9 cellular contexts compared by ENCODE assay signal in genomic region chr21:36699546-36700294, GRCh38. TPM values are rescaled to one million over a fixed set of nuclear protein-coding genes. Genes with fewer than 3 reads are reported as not detected.
DNase-seq lines count a peak whose midpoint lies in the region; ATAC-seq, FAIRE-seq and TF ChIP-seq lines count a peak whose summit lies in the region.
"Had no signal": no experiment of that assay in that cellular context is flagged by ENCODE, and none has a peak within 500 bp of the region (broad histone marks: within the 10 kb centered on the region; RNA-seq: fewer than 3 reads in every experiment).

No MANE protein-coding gene starts in this region.

- H3K4me3 ChIP-seq in BLaER1, result peak overlapping the region; percentile 65
- peak overlapping the region; percentile 73 for H3K4me3 ChIP-seq in HEK293 (ENCODE audit: low read depth, low read length)
- H3K4me3 ChIP-seq in K562, result no peak overlapping the region
- no peak overlapping the region for H3K4me3 ChIP-seq in Karpas-422 (ENCODE audit: low read length)

- 14% methylated on average over 57 of the region's 67 CpGs for WGBS in K562 (ENCODE audit: insufficient coverage, low coverage, missing lambda C conversion rate)

- H3K9me2 ChIP-seq in Karpas-422 (replicated peaks; ENCODE audit: insufficient read depth, low read length), result no peaks in the 10 kb centered on the region

- peaks cover 29% of the 10 kb centered on the region for H3K4me1 Mint-ChIP-seq in nephron progenitor cell

- peaks cover 99% of the 10 kb centered on the region for H3K27me3 Mint-ChIP-seq in nephron progenitor cell (ENCODE audit: low read depth, poor library complexity)

- H3K27me3 ChIP-seq in BLaER1 (peaks cover 100% of the 10 kb centered on the region), K562 (ENCODE audit: control insufficient read depth in 2 of 2, insufficient read depth in 2 of 2, low read length in 2 of 2) (peaks cover 75 to 95% of the 10 kb centered on the region in 2 experiments), Karpas-422 (ENCODE audit: low read length) (no peaks in the 10 kb centered on the region)

- H3K9me3 Mint-ChIP-seq in nephron progenitor cell, result no peaks in the 10 kb centered on the region

- no peak for DNase-seq in K562 (ENCODE audit: extremely low read depth in 1 of 4, low spot score in 3 of 4)
- DNase-seq in nephron progenitor cell, result no peak
- no peak for DNase-seq in Karpas-422
- DNase-seq in NCI-H1436 treated with DMSO at 0.1 percent for 48 hours (lab: John Stamatoyannopoulos, UW), result no peak

- H3K9ac ChIP-seq in BLaER1 (no peak overlapping the region), K562 (ENCODE audit: insufficient read depth in 1 of 2, low read depth in 2 of 2, low read length in 2 of 2) (no peak overlapping the region; a peak in 1 of 4 replicates), Karpas-422 (ENCODE audit: low read length) (no peak overlapping the region)

- POLR2A ChIA-PET in HEK293 (lab: Yijun Ruan, JAX) (interaction anchor here (0.6 to 1.6 kb wide), 2 partner anchors 9 to 584 kb away, joined by 3 to 5 read pairs; no protein-coding TSS in a partner anchor), K562 (lab: Yijun Ruan, JAX) (interaction anchor here (0.6 kb wide), 1 partner anchor 282 kb away, joined by 3 read pairs; no protein-coding TSS in a partner anchor)

- no peaks in the 10 kb centered on the region for H3K36me3 Mint-ChIP-seq in nephron progenitor cell (ENCODE audit: low read depth)

- no peak for TF ChIP-seq RAD21 in K562 (CRISPR knock-in tag; conservative IDR thresholded peaks at IDR 0.05 in 1 of 2, IDR thresholded peaks at IDR 0.05 in 1 of 2)

- CTCF ChIA-PET in HEK293 (lab: Yijun Ruan, JAX), result interaction anchor here (0.7 to 2.9 kb wide), 6 partner anchors 69 to 290 kb away, joined by 3 to 12 read pairs (median 3); no protein-coding TSS in a partner anchor
- CTCF ChIA-PET in K562 (lab: Yijun Ruan, JAX; ENCODE audit: low intra/inter-chr PET ratio), result no interaction called here

- TF ChIP-seq POLR2A in K562 (conservative IDR thresholded peaks at IDR 0.05), result no peak

- H3K4me2 ChIP-seq in BLaER1, result peak overlapping the region; percentile 91
- no peak overlapping the region for H3K4me2 ChIP-seq in K562 (ENCODE audit: insufficient read depth, low read length)
- no peak overlapping the region for H3K4me2 ChIP-seq in Karpas-422 (ENCODE audit: low read depth, low read length, poor library complexity, severe bottlenecking)

- FAIRE-seq in K562 (lab: Jason Lieb, UNC), result no peak

- in situ Hi-C loops in K562 (cut with MboI), result no loop called here

- H3K79me2 ChIP-seq in K562 (ENCODE audit: control insufficient read depth, insufficient read depth, low read length), result no peaks in the 10 kb centered on the region
- H3K79me2 ChIP-seq in Karpas-422 (ENCODE audit: low read length), result no peaks in the 10 kb centered on the region

- H3K36me3 ChIP-seq in BLaER1 (no peaks in the 10 kb centered on the region), HEK293 (ENCODE audit: control insufficient read depth in 2 of 2, insufficient read depth in 1 of 2, low read length in 2 of 2) (no peaks in the 10 kb centered on the region), K562 (ENCODE audit: control insufficient read depth, insufficient read depth, low read length) (no peaks in the 10 kb centered on the region), Karpas-422 (ENCODE audit: insufficient read depth, low read length) (no peaks in the 10 kb centered on the region)

- peaks cover 37% of the 10 kb centered on the region for H3K4me1 ChIP-seq in BLaER1
- peaks cover 4% of the 10 kb centered on the region; the same call in 1 of the 2 replicates for H3K4me1 ChIP-seq in HEK293 (ENCODE audit: control insufficient read depth, insufficient read depth, low read length)
- peaks cover 0 to 38% of the 10 kb centered on the region in 2 experiments; a peak in 2 of 5 replicates for H3K4me1 ChIP-seq in K562 (replicated peaks in 1 of 2; ENCODE audit: control insufficient read depth in 2 of 2, insufficient read depth in 2 of 2, low read length in 2 of 2)
- H3K4me1 ChIP-seq in Karpas-422 (ENCODE audit: low read length), result no peaks in the 10 kb centered on the region

- H3K27ac ChIP-seq in BLaER1 (no peak overlapping the region), HEK293 (ENCODE audit: extremely low read depth, low read depth, low read length) (peak overlapping the region; percentile 91), K562 (ENCODE audit: extremely low read depth, low read depth, low read length) (no peak overlapping the region), Karpas-422 (ENCODE audit: low read length) (no peak overlapping the region)
- H3K27ac ChIP-seq: SK-N-MC had no signal

- no peak overlapping the region for H3K27ac Mint-ChIP-seq in nephron progenitor cell

- ATAC-seq in K562 (no peak), HG03432 (IDR thresholded peaks at IDR 0.05; ENCODE audit: unreplicated experiment) (no peak), HG02970 (IDR thresholded peaks at IDR 0.05; ENCODE audit: low FRiP score, unreplicated experiment) (no peak)

- TF ChIP-seq CTCF in HEK293 (tag by site-specific recombination; IDR thresholded peaks at IDR 0.05) (no peak), K562 (IDR thresholded peaks at IDR 0.05 in 2 of 3, conservative IDR thresholded peaks at IDR 0.05 in 1 of 3; ENCODE audit: insufficient read depth in 2 of 3, low read depth in 1 of 3, low read length in 3 of 3) (no peak), nephron progenitor cell (IDR thresholded peaks at IDR 0.05) (no peak)

- H2AFZ ChIP-seq in K562 (ENCODE audit: low read depth, low read length) (no peak overlapping the region), Karpas-422 (ENCODE audit: low read length) (no peak overlapping the region)

- peak overlapping the region; percentile 60 for H3K4me3 Mint-ChIP-seq in nephron progenitor cell

- H3K9me3 ChIP-seq in BLaER1, result peaks cover 28% of the 10 kb centered on the region
- H3K9me3 ChIP-seq in HEK293 (ENCODE audit: control insufficient read depth, insufficient read depth, low read depth, low read length), result no peaks in the 10 kb centered on the region
- no peaks in the 10 kb centered on the region for H3K9me3 ChIP-seq in K562 (replicated peaks; ENCODE audit: control insufficient read depth, insufficient read depth, low read depth, low read length)
- no peaks in the 10 kb centered on the region; the same call in 1 of the 2 replicates for H3K9me3 ChIP-seq in Karpas-422 (ENCODE audit: low read length)

- intact Hi-C loops in K562 (cut with micrococcal nuclease), result no loop called here

- TF ChIP-seq EP300 in K562 (IDR thresholded peaks at IDR 0.05; ENCODE audit: low read length), result no peak

- H3K9me1 ChIP-seq in K562 (ENCODE audit: control insufficient read depth, insufficient read depth, low read length), result no peaks in the 10 kb centered on the region

- no TSS peak for BruUV-seq in K562 (replicated peaks; lab: Mats Ljungman, UMichigan)

- H4K20me1 ChIP-seq in BLaER1, result peaks cover 93% of the 10 kb centered on the region
- 0 out of 2 replicates have a peak, but pooled peaks cover 7% of the 10 kb centered on the region for H4K20me1 ChIP-seq in K562 (replicated peaks; ENCODE audit: control insufficient read depth, insufficient read depth, low read length)
- H4K20me1 ChIP-seq in Karpas-422 (ENCODE audit: insufficient read depth, low read depth, low read length), result no peaks in the 10 kb centered on the region

TF ChIP-seq in HEK293, 187 proteins besides CTCF, POLR2A, EP300 and RAD21 (continues in another document):
- TF ChIP-seq ZNF423 (tag by site-specific recombination; IDR thresholded peaks at IDR 0.05), result 0 out of 2 replicates have a peak, but pooled peaks have one; percentile 31
- TF ChIP-seq GLIS2 (tag by site-specific recombination; IDR thresholded peaks at IDR 0.05), result peak; percentile 46; the same call in 1 of the 2 replicates

TF ChIP-seq in K562, 482 proteins besides CTCF, POLR2A, EP300 and RAD21:
- TF ChIP-seq CREB3L1 (IDR thresholded peaks at IDR 0.05; ENCODE audit: borderline replicate concordance, low read depth) (no peak), SMAD3 (CRISPR knock-in tag; conservative IDR thresholded peaks at IDR 0.05) (no peak), TBL1XR1 (IDR thresholded peaks at IDR 0.05; ENCODE audit: low read length in 2 of 2) (no peak), PCBP1 (IDR thresholded peaks at IDR 0.05; ENCODE audit: low read depth, low read length, poor library complexity, severe bottlenecking) (peak; percentile 17)
TF ChIP-seq in K562: peak in this region for 1.

RNA-seq across cellular contexts. Expression of gene SIM2, which starts 0.8 kb away (rescaled TPM):
- not detected in 2 replicates for total RNA-seq in K562 (2011; cell fraction: chromatin; rRNA removed; ENCODE audit: low replicate concordance)
- total RNA-seq in K562 (2011; cell fraction: nucleolus; rRNA removed), result not detected in 2 replicates
- total RNA-seq in K562 (2011; cell fraction: nucleoplasm; rRNA removed), result not detected in 2 replicates
- not detected in 2 replicates for total RNA-seq in K562 (2014; rRNA removed)
- not detected in 2 replicates for total RNA-seq in K562 (2014; rRNA removed; fragmentation: Illumina TruSeq; extraction: Trizol)
- not detected in 2 replicates for total RNA-seq in K562 (2015; rRNA removed; fragmentation: Illumina TruSeq; extraction: Trizol)
- 0.11 TPM in 2 replicates for total RNA-seq in K562 (2021)
- not detected in 2 replicates for polyA plus RNA-seq in K562 (2011; rRNA removed)
- polyA plus RNA-seq in K562 (2011; cell fraction: cytosol; rRNA removed), result not detected in 2 replicates
- polyA plus RNA-seq in K562 (2011; cell fraction: nucleus; rRNA removed), result not detected in 2 replicates
- polyA plus RNA-seq in K562 (2012), result 0.14 and 0.35 TPM in 2 replicates
- polyA plus RNA-seq in K562 (2014; fragmentation: Illumina TruSeq; extraction: Trizol), result not detected in 2 replicates
- under 1 TPM; 0.07 to 0.08 TPM for polyA plus RNA-seq in K562 (2014; fragmentation: Nextera tagmentation; extraction: Ambion mirVana)
- not detected in 2 replicates for polyA plus RNA-seq in K562 (2014; rRNA removed)
- polyA minus RNA-seq in K562 (2011; rRNA and poly(A)+ RNA removed), result not detected in 2 replicates
- polyA minus RNA-seq in K562 (2011; cell fraction: cytosol; rRNA and poly(A)+ RNA removed), result not detected in 2 replicates
- not detected in 2 replicates for polyA minus RNA-seq in K562 (2011; cell fraction: nucleus; rRNA and poly(A)+ RNA removed)
- total RNA-seq in Karpas-422 (2014; rRNA removed; shearing (Covaris generic); ENCODE audit: low replicate concordance), result not detected in 2 replicates

Comparison
In these comparisons a context has a peak if more than half of its experiments do, and no peak if none do; other contexts are left out.
1. H3K4me3 ChIP-seq: peak in BLaER1 (single experiment) and HEK293 (single experiment); none in K562 (single experiment) and Karpas-422 (single experiment).